Comparison of ENCODE assay signal across 13 cellular contexts in the genomic region with DNA sequence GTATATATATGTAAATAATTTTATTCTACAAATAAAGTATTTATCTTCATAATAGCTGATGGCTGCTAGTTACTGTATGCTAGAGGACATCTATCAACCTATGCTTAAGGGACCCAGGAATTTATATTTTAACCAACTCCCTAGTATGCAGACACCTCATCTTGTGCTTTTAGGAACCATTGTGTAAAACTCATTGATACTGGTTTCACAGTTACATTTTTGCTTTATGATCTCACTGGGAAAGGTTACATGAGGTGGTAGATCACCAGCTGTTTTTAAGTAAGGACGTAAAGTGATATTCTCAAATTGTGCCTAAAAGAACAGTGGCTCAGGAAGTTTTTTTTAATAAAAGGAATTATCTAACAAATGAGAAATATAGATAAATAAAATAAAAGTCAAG. TPM values are rescaled to one million over a fixed set of nuclear protein-coding genes. Genes with fewer than 3 reads are reported as not detected.
DNase-seq lines count a peak whose midpoint lies in the region; ATAC-seq and TF ChIP-seq lines count a peak whose summit lies in the region.
"Had no signal": no experiment of that assay in that cellular context is flagged by ENCODE, and none has a peak within 500 bp of the region (broad histone marks: within the 10 kb centered on the region; RNA-seq: fewer than 3 reads in every experiment).

No MANE protein-coding gene starts in this region.

- peak; percentile 40 for ATAC-seq in stimulated activated naive CD8-positive, alpha-beta T cell treated with anti-CD3 and anti-CD28 coated beads, Interleukin-15, amount 100 ng/mL, for 72 hours
- ATAC-seq in lower lobe of right lung (no peak), HG03520 (IDR thresholded peaks at IDR 0.05; ENCODE audit: unreplicated experiment) (no peak)

- peak overlapping the region; percentile 49 for H3K4me3 Mint-ChIP-seq in activated naive CD4-positive, alpha-beta T cell treated with anti-CD3 and anti-CD28 coated beads, Interleukin-2, amount 50 U/mL, for 24 hours
- peak overlapping the region; percentile 36 for H3K4me3 Mint-ChIP-seq in activated CD4-positive, alpha-beta memory T cell treated with anti-CD3 and anti-CD28 coated beads for 36 hours
- H3K4me3 Mint-ChIP-seq in stimulated activated naive CD8-positive, alpha-beta T cell treated with anti-CD3 and anti-CD28 coated beads, Interleukin-15, amount 100 ng/mL, for 72 hours, result peak overlapping the region; percentile 5 to 79
- H3K4me3 Mint-ChIP-seq: naive B cell had no signal

- H3K27ac Mint-ChIP-seq in activated naive CD4-positive, alpha-beta T cell treated with anti-CD3 and anti-CD28 coated beads, Interleukin-2, amount 50 U/mL, for 24 hours, result peak overlapping the region; percentile 91
- H3K27ac Mint-ChIP-seq in activated CD4-positive, alpha-beta memory T cell treated with anti-CD3 and anti-CD28 coated beads for 36 hours, result peak overlapping the region; percentile 97
- H3K27ac Mint-ChIP-seq in stimulated activated naive CD8-positive, alpha-beta T cell treated with anti-CD3 and anti-CD28 coated beads, Interleukin-15, amount 100 ng/mL, for 72 hours, result peak overlapping the region in 1 of 2 donors; percentile 94
- H3K27ac Mint-ChIP-seq: naive B cell had no signal

- H3K9me3 ChIP-seq in lower lobe of right lung, result no peaks in the 10 kb centered on the region

- peaks cover 23% of the 10 kb centered on the region for H3K36me3 Mint-ChIP-seq in activated naive CD4-positive, alpha-beta T cell treated with anti-CD3 and anti-CD28 coated beads, Interleukin-2, amount 50 U/mL, for 24 hours
- H3K36me3 Mint-ChIP-seq in activated CD4-positive, alpha-beta memory T cell treated with anti-CD3 and anti-CD28 coated beads for 36 hours, result peaks cover 52% of the 10 kb centered on the region

- H3K4me1 Mint-ChIP-seq in activated naive CD4-positive, alpha-beta T cell treated with anti-CD3 and anti-CD28 coated beads, Interleukin-2, amount 50 U/mL, for 24 hours, result peaks cover 55% of the 10 kb centered on the region
- peaks cover 61% of the 10 kb centered on the region for H3K4me1 Mint-ChIP-seq in activated CD4-positive, alpha-beta memory T cell treated with anti-CD3 and anti-CD28 coated beads for 36 hours (ENCODE audit: low read depth)
- peaks cover 64% of the 10 kb centered on the region for H3K4me1 Mint-ChIP-seq in stimulated activated naive CD8-positive, alpha-beta T cell treated with anti-CD3 and anti-CD28 coated beads, Interleukin-15, amount 100 ng/mL, for 72 hours
- H3K4me1 Mint-ChIP-seq: naive B cell had no signal

- no peak for TF ChIP-seq CTCF in fibroblast of mammary gland (conservative IDR thresholded peaks at IDR 0.05; ENCODE audit: control insufficient read depth, insufficient read depth, low read depth, low read length)
- TF ChIP-seq CTCF in lower lobe of right lung (IDR thresholded peaks at IDR 0.05), result no peak

- H3K4me1 ChIP-seq in lower lobe of right lung, result peaks cover 32% of the 10 kb centered on the region

- DNase-seq in activated naive CD4-positive, alpha-beta T cell (lab: John Stamatoyannopoulos, UW), result no peak
- DNase-seq in activated CD4-positive, alpha-beta memory T cell treated with anti-CD3 and anti-CD28 coated beads for 36 hours, result no peak
- DNase-seq in fibroblast of mammary gland (ENCODE audit: low read depth) (peak; percentile 93), lower lobe of right lung (no peak), KG1 (lab: John Stamatoyannopoulos, UW) (no peak)
- DNase-seq in stimulated activated naive CD8-positive, alpha-beta T cell treated with anti-CD3 and anti-CD28 coated beads, Interleukin-15, amount 100 ng/mL, for 72 hours, result no peak
- DNase-seq: activated CD8-positive, alpha-beta memory T cell treated with anti-CD3 and anti-CD28 coated beads for 24 hours; hippocampal formation; naive B cell; stimulated activated naive CD4-positive, alpha-beta T cell had no signal

- intact Hi-C loops in activated CD4-positive, alpha-beta memory T cell treated with anti-CD3 and anti-CD28 coated beads for 36 hours (cut with micrococcal nuclease), result no loop called here
- intact Hi-C loops in lower lobe of right lung (cut with DNase I), result no loop called here

- H3K4me3 ChIP-seq in fibroblast of mammary gland (ENCODE audit: control insufficient read depth, low read depth, low read length), result no peak overlapping the region
- no peak overlapping the region for H3K4me3 ChIP-seq in lower lobe of right lung
- H3K4me3 ChIP-seq: BLaER1 treated with 17β-estradiol and CSF1 and Interleukin-3, amounts not matched to agents 10 nM and 100 nM had no signal

- POLR2A ChIA-PET in activated CD4-positive, alpha-beta memory T cell treated with anti-CD3 and anti-CD28 coated beads for 36 hours (lab: Charles Lee), result interaction anchor here (0.9 to 9.0 kb wide), 6 partner anchors 11 to 76 kb away, joined by 4 to 242 read pairs (median 142); no protein-coding TSS in a partner anchor

- H3K9me3 Mint-ChIP-seq in activated naive CD4-positive, alpha-beta T cell treated with anti-CD3 and anti-CD28 coated beads, Interleukin-2, amount 50 U/mL, for 24 hours, result no peaks in the 10 kb centered on the region
- peaks cover 7% of the 10 kb centered on the region for H3K9me3 Mint-ChIP-seq in activated CD4-positive, alpha-beta memory T cell treated with anti-CD3 and anti-CD28 coated beads for 36 hours
- peaks cover 6 to 10% of the 10 kb centered on the region in 2 donors for H3K9me3 Mint-ChIP-seq in stimulated activated naive CD8-positive, alpha-beta T cell treated with anti-CD3 and anti-CD28 coated beads, Interleukin-15, amount 100 ng/mL, for 72 hours

- CTCF ChIA-PET in activated CD4-positive, alpha-beta memory T cell treated with anti-CD3 and anti-CD28 coated beads for 36 hours (lab: Charles Lee), result interaction anchor here (0.7 to 3.3 kb wide), 6 partner anchors 10 to 69 kb away, joined by 3 to 28 read pairs (median 4); no protein-coding TSS in a partner anchor

- no peak overlapping the region for H3K27ac ChIP-seq in lower lobe of right lung

- no peaks in the 10 kb centered on the region for H3K27me3 Mint-ChIP-seq in activated naive CD4-positive, alpha-beta T cell treated with anti-CD3 and anti-CD28 coated beads, Interleukin-2, amount 50 U/mL, for 24 hours
- H3K27me3 Mint-ChIP-seq in activated CD4-positive, alpha-beta memory T cell treated with anti-CD3 and anti-CD28 coated beads for 36 hours, result no peaks in the 10 kb centered on the region
- no peaks in the 10 kb centered on the region for H3K27me3 Mint-ChIP-seq in stimulated activated naive CD8-positive, alpha-beta T cell treated with anti-CD3 and anti-CD28 coated beads, Interleukin-15, amount 100 ng/mL, for 72 hours
- H3K27me3 Mint-ChIP-seq: naive B cell had no signal

- peaks cover 13% of the 10 kb centered on the region for H3K36me3 ChIP-seq in lower lobe of right lung

- no peaks in the 10 kb centered on the region for H3K27me3 ChIP-seq in lower lobe of right lung (ENCODE audit: low read depth)
- H3K27me3 ChIP-seq: BLaER1 treated with 17β-estradiol and CSF1 and Interleukin-3, amounts not matched to agents 10 nM and 100 nM had no signal

RNA-seq across cellular contexts. Expression of gene VMP1, which starts 56.4 kb away (rescaled TPM):
- 100 to 1,000 TPM; 517 to 553 TPM for total RNA-seq in activated CD4-positive, alpha-beta memory T cell treated with anti-CD3 and anti-CD28 coated beads for 36 hours
- 176 TPM for total RNA-seq in lower lobe of right lung

RNA-seq across cellular contexts. Expression of gene PTRH2, which starts 56.6 kb away (rescaled TPM):
- 10 to 100 TPM; 35.9 TPM for total RNA-seq in activated CD4-positive, alpha-beta memory T cell treated with anti-CD3 and anti-CD28 coated beads for 36 hours
- total RNA-seq in lower lobe of right lung, result 16.7 TPM
